20 cellular contexts compared by ENCODE assay signal in the genomic region with DNA sequence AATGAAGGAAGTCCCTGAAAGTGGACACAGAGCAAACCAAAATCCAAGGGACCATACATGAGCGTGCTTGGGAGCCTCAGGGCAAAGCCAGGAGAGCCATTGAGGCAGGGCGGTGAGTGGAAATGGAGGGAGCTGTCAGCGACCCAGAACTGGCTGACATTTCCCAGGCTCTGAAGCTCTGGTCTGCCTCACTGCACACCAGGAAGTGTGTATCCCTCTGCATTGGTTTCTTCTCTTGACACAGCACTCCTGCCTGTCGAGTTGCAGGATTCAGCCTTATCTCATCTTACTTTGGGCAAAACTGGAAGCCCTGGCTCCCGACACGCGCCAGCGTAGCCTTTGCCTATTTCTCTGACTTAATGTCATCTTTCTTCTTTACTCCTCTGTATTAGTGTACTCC.
DNase-seq lines count a peak whose midpoint lies in the region; ATAC-seq and TF ChIP-seq lines count a peak whose summit lies in the region.
"Had no signal": no experiment of that assay in that cellular context is flagged by ENCODE, and none has a peak within 500 bp of the region (broad histone marks: within the 10 kb centered on the region; RNA-seq: fewer than 3 reads in every experiment).

No MANE protein-coding gene starts in this region.

- no peak overlapping the region for H2BK5ac ChIP-seq in mesenchymal stem cell (ENCODE audit: low read depth, low read length, poor library complexity, severe bottlenecking)

- H3K4me3 Mint-ChIP-seq in activated CD4-positive, alpha-beta T cell treated with anti-CD3 and anti-CD28 coated beads for 36 hours = no peak overlapping the region
- H3K4me3 Mint-ChIP-seq: CD8-positive, alpha-beta memory T cell had no signal

- H3K23ac ChIP-seq in mesenchymal stem cell (ENCODE audit: low read length in 2 of 2) = no peak overlapping the region

- in situ Hi-C loops in HAP-1 (cut with MboI; ENCODE audit: low sequenced_read_pairs) = no loop called here

- H3K9me3 ChIP-seq in SK-N-SH = no peaks in the 10 kb centered on the region
- peaks cover 0 to 5% (median 0%) of the 10 kb centered on the region in 11 donors for H3K9me3 ChIP-seq in heart right ventricle
- no peaks in the 10 kb centered on the region for H3K9me3 ChIP-seq in mesenchymal stem cell (ENCODE audit: control insufficient read depth, low read length)
- H3K9me3 ChIP-seq in HAP-1 = no peaks in the 10 kb centered on the region
- H3K9me3 ChIP-seq: MG63 had no signal

- H2AK5ac ChIP-seq in mesenchymal stem cell (ENCODE audit: low read length, severe bottlenecking) = no peak overlapping the region

- H3K36me3 Mint-ChIP-seq in activated CD4-positive, alpha-beta T cell treated with anti-CD3 and anti-CD28 coated beads for 36 hours (ENCODE audit: low read depth) = no peaks in the 10 kb centered on the region
- H3K36me3 Mint-ChIP-seq: CD8-positive, alpha-beta memory T cell had no signal

- H3K9me3 Mint-ChIP-seq in activated CD4-positive, alpha-beta T cell treated with anti-CD3 and anti-CD28 coated beads for 36 hours (ENCODE audit: low read depth) = no peaks in the 10 kb centered on the region
- H3K9me3 Mint-ChIP-seq: CD8-positive, alpha-beta memory T cell had no signal

- H4K20me1 ChIP-seq in SK-N-SH (ENCODE audit: insufficient read depth) = no peaks in the 10 kb centered on the region

- H3K4me3 ChIP-seq in SK-N-SH (ENCODE audit: low read depth in 2 of 2, low read length in 1 of 2) (no peak overlapping the region), heart right ventricle (no peak overlapping the region), mesenchymal stem cell (ENCODE audit: insufficient read depth in 1 of 2, low read depth in 1 of 2, low read length in 2 of 2) (no peak overlapping the region), HAP-1 (no peak overlapping the region)
- H3K4me3 ChIP-seq: K562, MG63 had no signal

- no peak overlapping the region for H3K14ac ChIP-seq in mesenchymal stem cell (ENCODE audit: low read length in 2 of 2)

- no peak for TF ChIP-seq EP300 in SK-N-SH (IDR thresholded peaks at IDR 0.05; ENCODE audit: borderline replicate concordance in 1 of 2, low read depth in 1 of 2, low read length in 1 of 2)

- H2BK120ac ChIP-seq in mesenchymal stem cell (ENCODE audit: low read depth, low read length) = no peak overlapping the region

- no peaks in the 10 kb centered on the region for H3K9me2 ChIP-seq in SK-N-SH

- H3K27ac Mint-ChIP-seq in activated CD4-positive, alpha-beta T cell treated with anti-CD3 and anti-CD28 coated beads for 36 hours = no peak overlapping the region
- H3K27ac Mint-ChIP-seq: CD8-positive, alpha-beta memory T cell had no signal

- H3K27me3 ChIP-seq in SK-N-SH (ENCODE audit: insufficient read depth) (peaks cover 7% of the 10 kb centered on the region; the same call in 1 of the 2 replicates), heart right ventricle (no peaks in the 10 kb centered on the region), mesenchymal stem cell (ENCODE audit: control insufficient read depth in 1 of 2, insufficient read depth in 1 of 2, low read length in 2 of 2) (no peaks in the 10 kb centered on the region), HAP-1 (ENCODE audit: low read depth) (no peaks in the 10 kb centered on the region)
- H3K27me3 ChIP-seq: MG63 had no signal

- peak overlapping the region in 1 of 2 experiments; percentile 54 for H3K18ac ChIP-seq in mesenchymal stem cell (ENCODE audit: low read depth in 1 of 2, low read length in 2 of 2)

- H3K27ac ChIP-seq in SK-N-SH (ENCODE audit: low read depth in 2 of 2, low read length in 1 of 2) = no peak overlapping the region
- no peak overlapping the region for H3K27ac ChIP-seq in heart right ventricle
- no peak overlapping the region for H3K27ac ChIP-seq in mesenchymal stem cell (ENCODE audit: low read length, poor library complexity, severe bottlenecking)
- H3K27ac ChIP-seq: C4-2B had no signal

- 36% methylated on average over 8 of the region's 8 CpGs for WGBS in SK-N-SH (ENCODE audit: low lambda C conversion rate)
- WGBS in heart right ventricle, 2 donors = 14 to 19% methylated on average over 8 of the region's 8 CpGs
- WGBS in mesenchymal stem cell = 53% methylated on average over 8 of the region's 8 CpGs

- H3K4me1 ChIP-seq in SK-N-SH (ENCODE audit: control insufficient read depth in 1 of 2, insufficient read depth in 2 of 2, low read depth in 1 of 2, low read length in 1 of 2) (peaks cover 0 to 3% of the 10 kb centered on the region in 2 experiments; a peak in 1 of 4 replicates), heart right ventricle (peaks cover 0 to 4% (median 0%) of the 10 kb centered on the region in 9 donors), mesenchymal stem cell (ENCODE audit: control insufficient read depth, insufficient read depth, low read depth, low read length) (no peaks in the 10 kb centered on the region), HAP-1 (no peaks in the 10 kb centered on the region)

- no peak for ATAC-seq in SK-N-SH treated with all-trans-retinoic acid at 6 μM for 48 hours
- ATAC-seq in heart right ventricle = peak; percentile 46 to 99 (median 86)
- ATAC-seq in HG02885 (IDR thresholded peaks at IDR 0.05; ENCODE audit: poor library complexity, unreplicated experiment) = no peak
- no peak for ATAC-seq in activated CD4-positive, alpha-beta T cell treated with anti-CD3 and anti-CD28 coated beads for 36 hours
- ATAC-seq in HG02884 (IDR thresholded peaks at IDR 0.05; ENCODE audit: unreplicated experiment) = no peak
- ATAC-seq: K562 had no signal

- POLR2A ChIA-PET in SK-N-SH (lab: Yijun Ruan, JAX) = no interaction called here
- POLR2A ChIA-PET in activated CD4-positive, alpha-beta T cell treated with anti-CD3 and anti-CD28 coated beads for 36 hours (lab: Charles Lee) = no interaction called here

- intact Hi-C loops in heart right ventricle (cut with DNase I) = no loop called here
- intact Hi-C loops in activated CD4-positive, alpha-beta T cell treated with anti-CD3 and anti-CD28 coated beads for 36 hours (cut with DNase I, micrococcal nuclease) = no loop called here

- no peaks in the 10 kb centered on the region for H3F3A ChIP-seq in SK-N-SH (replicated peaks; ENCODE audit: insufficient read depth)

- no peak for TF ChIP-seq RAD21 in SK-N-SH (IDR thresholded peaks at IDR 0.05; ENCODE audit: low read length)

- H3K27me3 Mint-ChIP-seq in activated CD4-positive, alpha-beta T cell treated with anti-CD3 and anti-CD28 coated beads for 36 hours = peaks cover 7% of the 10 kb centered on the region

- H3K4ac ChIP-seq in mesenchymal stem cell (ENCODE audit: low read depth in 1 of 2, low read length in 2 of 2) = no peak overlapping the region

- H3K4me2 ChIP-seq in SK-N-SH (no peak overlapping the region), mesenchymal stem cell (ENCODE audit: low read length, poor library complexity, severe bottlenecking) (no peak overlapping the region)

- no peak overlapping the region for H2BK15ac ChIP-seq in mesenchymal stem cell (ENCODE audit: low read depth, poor library complexity, severe bottlenecking)

- TF ChIP-seq CTCF in SK-N-SH (IDR thresholded peaks at IDR 0.05) (no peak), heart right ventricle (IDR thresholded peaks at IDR 0.05) (no peak)

- no peak overlapping the region for H4K8ac ChIP-seq in mesenchymal stem cell (ENCODE audit: low read length)

- no peaks in the 10 kb centered on the region for H3K36me3 ChIP-seq in SK-N-SH (replicated peaks in 1 of 2; ENCODE audit: control insufficient read depth in 1 of 2, insufficient read depth in 2 of 2, low read length in 1 of 2)
- no peaks in the 10 kb centered on the region for H3K36me3 ChIP-seq in heart right ventricle
- no peaks in the 10 kb centered on the region for H3K36me3 ChIP-seq in mesenchymal stem cell (ENCODE audit: control insufficient read depth in 1 of 2, insufficient read depth in 2 of 2, low read depth in 1 of 2, low read length in 2 of 2)
- no peaks in the 10 kb centered on the region for H3K36me3 ChIP-seq in HAP-1 (replicated peaks)
- H3K36me3 ChIP-seq: MG63 had no signal

- no peaks in the 10 kb centered on the region for H3K4me1 Mint-ChIP-seq in activated CD4-positive, alpha-beta T cell treated with anti-CD3 and anti-CD28 coated beads for 36 hours
- H3K4me1 Mint-ChIP-seq: CD8-positive, alpha-beta memory T cell had no signal

- DNase-seq in SK-N-SH = peak; percentile 4
- peak; percentile 14 to 23 for DNase-seq in heart right ventricle
- no peak for DNase-seq in mesenchymal stem cell
- no peak for DNase-seq in HAP-1 (ENCODE audit: low spot score in 2 of 2)
- DNase-seq in activated CD4-positive, alpha-beta T cell treated with anti-CD3 and anti-CD28 coated beads for 36 hours = no peak
- DNase-seq: 8988T; Calu3; CD8-positive, alpha-beta memory T cell; DMS153; MG63; NCI-H1417 treated with DMSO at 0.1 percent for 48 hours; NCI-H187; NCI-H446; NCI-H526; OCI-M1 had no signal

- H3K79me1 ChIP-seq in mesenchymal stem cell (replicated peaks; ENCODE audit: low read length, poor library complexity, severe bottlenecking) = no peaks in the 10 kb centered on the region

- no peak overlapping the region for H3K9ac ChIP-seq in SK-N-SH
- no peak overlapping the region for H3K9ac ChIP-seq in mesenchymal stem cell (ENCODE audit: low read length)

- CTCF ChIA-PET in SK-N-SH (lab: Yijun Ruan, JAX) = interaction anchor here (1.1 to 1.2 kb wide), 2 partner anchors 15 to 561 kb away, joined by 3 to 4 read pairs; no protein-coding TSS in a partner anchor
- CTCF ChIA-PET in activated CD4-positive, alpha-beta T cell treated with anti-CD3 and anti-CD28 coated beads for 36 hours (lab: Charles Lee) = interaction anchor here (0.6 to 0.8 kb wide), 2 partner anchors 84 to 1180 kb away, joined by 3 read pairs; no protein-coding TSS in a partner anchor

- no peak overlapping the region for H4K91ac ChIP-seq in mesenchymal stem cell (ENCODE audit: low read length)

- H2BK12ac ChIP-seq in mesenchymal stem cell (ENCODE audit: low read length in 2 of 2) = peak overlapping the region in 1 of 2 experiments; percentile 15

- no peaks in the 10 kb centered on the region for H3K79me2 ChIP-seq in SK-N-SH (ENCODE audit: insufficient read depth)

- H2AFZ ChIP-seq in SK-N-SH (ENCODE audit: low read depth) (no peak overlapping the region), mesenchymal stem cell (ENCODE audit: low read depth, low read length) (peak overlapping the region; percentile 10)

TF ChIP-seq in SK-N-SH treated with all-trans-retinoic acid at 6 μM for 48 hours, 23 proteins besides CTCF, POLR2A, EP300 and RAD21 (continues in another document):
- no peak for TF ChIP-seq BACH2 (CRISPR knock-in tag; IDR thresholded peaks at IDR 0.05; ENCODE audit: borderline replicate concordance)
- TF ChIP-seq ZNF565 (CRISPR knock-in tag; conservative IDR thresholded peaks at IDR 0.05; ENCODE audit: low read depth) = no peak
- no peak for TF ChIP-seq PPARA (CRISPR knock-in tag; IDR thresholded peaks at IDR 0.05; ENCODE audit: borderline replicate concordance)

Comparison
In these comparisons a context has a peak if more than half of its experiments do, and no peak if none do; other contexts are left out.
1. DNase-seq: peak in SK-N-SH (single experiment) and heart right ventricle (2 of 2); none in mesenchymal stem cell (single experiment), HAP-1 (0 of 2) and activated CD4-positive, alpha-beta T cell treated with anti-CD3 and anti-CD28 coated beads for 36 hours (single experiment).
2. ATAC-seq: peak in heart right ventricle (8 of 8); none in SK-N-SH treated with all-trans-retinoic acid at 6 μM for 48 hours (single experiment), HG02885 (single experiment), activated CD4-positive, alpha-beta T cell treated with anti-CD3 and anti-CD28 coated beads for 36 hours (single experiment) and HG02884 (single experiment).